In the genomic region with DNA sequence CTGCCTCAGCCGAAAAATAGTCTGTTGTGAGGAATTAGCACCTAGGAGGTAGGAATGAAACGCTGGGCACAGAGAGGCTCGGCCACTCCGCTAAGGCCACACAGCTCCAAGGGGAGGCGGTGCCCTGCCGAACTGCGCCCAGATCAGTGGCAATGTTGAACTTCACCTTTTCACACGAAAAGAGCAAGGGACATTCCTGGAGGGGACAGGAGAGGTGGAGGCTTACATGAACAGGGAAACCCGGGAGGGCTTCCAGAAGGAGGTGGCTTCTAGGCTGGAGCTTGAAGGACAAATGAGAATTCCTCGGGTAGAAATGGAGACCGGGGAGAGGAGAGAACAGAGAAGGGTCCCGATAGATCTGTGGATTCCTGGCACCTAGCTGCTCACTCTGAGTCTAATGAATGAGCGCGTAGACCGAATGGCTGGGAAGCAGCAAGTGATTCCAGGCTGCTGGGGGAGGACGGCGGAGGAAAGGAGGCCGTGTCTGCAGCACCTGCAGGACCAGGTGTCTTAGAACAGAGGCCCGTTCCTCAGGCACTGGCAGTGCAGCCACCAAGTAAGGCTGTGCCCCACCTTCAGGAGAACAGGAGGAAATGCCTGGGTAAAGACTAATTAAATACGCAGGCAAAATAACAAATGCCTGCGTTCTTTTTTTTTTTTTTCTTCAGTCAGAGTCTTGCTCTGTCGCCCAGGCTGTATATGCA, we compare ENCODE assay signal across 8 cellular contexts. TPM values are rescaled to one million over a fixed set of nuclear protein-coding genes. Genes with fewer than 3 reads are reported as not detected.
DNase-seq lines count a peak whose midpoint lies in the region; ATAC-seq and TF ChIP-seq lines count a peak whose summit lies in the region.

No MANE protein-coding gene starts in this region.

- H3K27ac Mint-ChIP-seq in activated T-helper 17 cell treated with anti-CD3 and anti-CD28 coated beads, Interleukin-2, amount 50 U/mL, for 72 hours, result peak overlapping the region; percentile 97
- H3K27ac Mint-ChIP-seq in osteocyte (ENCODE audit: unreplicated experiment), result peak overlapping the region; percentile 97

- peak; percentile 44 for TF ChIP-seq CTCF in foreskin fibroblast (IDR thresholded peaks at IDR 0.05; ENCODE audit: low read depth, low read length)
- peak; percentile 45 for TF ChIP-seq CTCF in osteocyte (IDR thresholded peaks at IDR 0.05)

- H3K9me3 Mint-ChIP-seq in activated T-helper 17 cell treated with anti-CD3 and anti-CD28 coated beads, Interleukin-2, amount 50 U/mL, for 72 hours, result no peaks in the 10 kb centered on the region
- no peaks in the 10 kb centered on the region for H3K9me3 Mint-ChIP-seq in osteocyte (ENCODE audit: unreplicated experiment)

- peak overlapping the region; percentile 93 for H3K9ac ChIP-seq in NT2/D1 (ENCODE audit: insufficient read length, low read depth)

- H3K4me3 ChIP-seq in NT2/D1 (ENCODE audit: insufficient read length, low read depth) (peak overlapping the region; percentile 89), foreskin fibroblast (ENCODE audit: low read depth in 1 of 2, low read length in 2 of 2) (peak overlapping the region; percentile 70 to 91)

- no peaks in the 10 kb centered on the region for H3K27me3 Mint-ChIP-seq in activated T-helper 17 cell treated with anti-CD3 and anti-CD28 coated beads, Interleukin-2, amount 50 U/mL, for 72 hours
- no peaks in the 10 kb centered on the region for H3K27me3 Mint-ChIP-seq in osteocyte (ENCODE audit: unreplicated experiment)

- DNase-seq in activated CD4-positive, CD25-positive, alpha-beta regulatory T cell (lab: John Stamatoyannopoulos, UW), result peak in 3 of 4 experiments; percentile 12 to 26 (median 15)
- DNase-seq in activated CD4-positive, CD25-positive, alpha-beta regulatory T cell treated with anti-CD3 and anti-CD28 coated beads, Interleukin-2, amount 50 U/mL, for 72 hours, result no peak
- DNase-seq in NT2/D1 (ENCODE audit: low read depth, low spot score), result peak; percentile 20
- DNase-seq in foreskin fibroblast, result peak in 1 of 2 donors; percentile 66
- no peak for DNase-seq in osteocyte (ENCODE audit: extremely low spot score, unreplicated experiment)

- H3K27me3 ChIP-seq in NT2/D1 (ENCODE audit: insufficient read depth, insufficient read length), result no peaks in the 10 kb centered on the region

- H3K36me3 Mint-ChIP-seq in activated T-helper 17 cell treated with anti-CD3 and anti-CD28 coated beads, Interleukin-2, amount 50 U/mL, for 72 hours (ENCODE audit: low read depth), result peaks cover 15% of the 10 kb centered on the region
- H3K36me3 Mint-ChIP-seq in osteocyte (ENCODE audit: unreplicated experiment), result peaks cover 2% of the 10 kb centered on the region

- H3K36me3 ChIP-seq in NT2/D1 (ENCODE audit: insufficient read depth, insufficient read length, low read length), result peaks cover 7% of the 10 kb centered on the region

- peaks cover 22% of the 10 kb centered on the region for H3K4me1 Mint-ChIP-seq in activated T-helper 17 cell treated with anti-CD3 and anti-CD28 coated beads, Interleukin-2, amount 50 U/mL, for 72 hours
- peaks cover 28% of the 10 kb centered on the region for H3K4me1 Mint-ChIP-seq in osteocyte (ENCODE audit: unreplicated experiment)

- H3K4me3 Mint-ChIP-seq in activated T-helper 17 cell treated with anti-CD3 and anti-CD28 coated beads, Interleukin-2, amount 50 U/mL, for 72 hours, result peak overlapping the region; percentile 97
- peak overlapping the region; percentile 94 for H3K4me3 Mint-ChIP-seq in osteocyte (ENCODE audit: unreplicated experiment)

- ATAC-seq in HG03280 (IDR thresholded peaks at IDR 0.05; ENCODE audit: unreplicated experiment) (peak; percentile 5), HG03135 (IDR thresholded peaks at IDR 0.05; ENCODE audit: unreplicated experiment) (no peak)
- peak; percentile 39 for ATAC-seq in activated T-helper 17 cell treated with anti-CD3 and anti-CD28 coated beads, Interleukin-2, amount 50 U/mL, for 72 hours (replicated peaks)

- no peaks in the 10 kb centered on the region for H3K9me3 ChIP-seq in NT2/D1 (ENCODE audit: insufficient read depth, low read length)

- peaks cover 10% of the 10 kb centered on the region for H3K4me1 ChIP-seq in NT2/D1 (ENCODE audit: insufficient read depth, insufficient read length)

RNA-seq across cellular contexts. Expression of gene SLC38A10, which starts 0.7 kb away (rescaled TPM):
- 10 to 100 TPM; 58.4 to 71.2 TPM for total RNA-seq in activated T-helper 17 cell treated with anti-CD3 and anti-CD28 coated beads, Interleukin-2, amount 50 U/mL, for 72 hours
- total RNA-seq in osteocyte, result 120 TPM in 2 replicates

RNA-seq across cellular contexts. Expression of gene NDUFAF8, which starts 56.7 kb away (rescaled TPM):
- 10 to 100 TPM; 33.4 to 68.0 TPM for total RNA-seq in activated T-helper 17 cell treated with anti-CD3 and anti-CD28 coated beads, Interleukin-2, amount 50 U/mL, for 72 hours
- total RNA-seq in osteocyte, result 38.9 and 42.4 TPM in 2 replicates

RNA-seq across cellular contexts. Expression of gene TEPSIN, which starts 57.0 kb away (rescaled TPM):
- 10 to 100 TPM; 26.3 to 35.0 TPM for total RNA-seq in activated T-helper 17 cell treated with anti-CD3 and anti-CD28 coated beads, Interleukin-2, amount 50 U/mL, for 72 hours
- 39.2 and 42.3 TPM in 2 replicates for total RNA-seq in osteocyte

Comparison
In these comparisons a context has a peak if more than half of its experiments do, and no peak if none do; other contexts are left out.
1. DNase-seq: peak in activated CD4-positive, CD25-positive, alpha-beta regulatory T cell (3 of 4) and NT2/D1 (single experiment); none in activated CD4-positive, CD25-positive, alpha-beta regulatory T cell treated with anti-CD3 and anti-CD28 coated beads, Interleukin-2, amount 50 U/mL, for 72 hours (single experiment) and osteocyte (single experiment).